21 cellular contexts compared by ENCODE assay signal in the genomic region with DNA sequence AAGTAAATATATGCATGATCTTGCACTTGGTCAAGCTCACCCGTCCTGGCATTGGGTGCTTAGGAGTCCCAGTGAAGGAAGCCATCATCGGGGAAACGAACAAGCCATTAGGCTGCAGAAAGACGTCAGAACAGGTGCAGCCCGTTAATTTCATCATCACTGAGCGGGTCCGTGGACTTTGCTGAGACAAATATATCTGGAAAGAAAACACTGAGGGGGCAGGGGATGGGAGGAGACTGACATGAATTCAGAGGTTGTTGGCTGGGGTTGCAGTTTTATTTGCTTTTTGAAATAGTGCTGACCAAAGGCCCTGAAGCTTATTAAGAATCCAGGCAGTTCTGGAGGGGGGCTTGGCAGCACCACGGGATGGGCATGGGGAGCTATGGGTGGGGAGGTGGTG.
DNase-seq lines count a peak whose midpoint lies in the region; TF ChIP-seq lines count a peak whose summit lies in the region.
"Had no signal": no experiment of that assay in that cellular context is flagged by ENCODE, and none has a peak within 500 bp of the region (broad histone marks: within the 10 kb centered on the region; RNA-seq: fewer than 3 reads in every experiment).

No MANE protein-coding gene starts in this region.

- H3K27me3 ChIP-seq in liver (ENCODE audit: control insufficient read depth in 4 of 4, insufficient read depth in 4 of 4, low read length in 3 of 4) (no peaks in the 10 kb centered on the region), ovary (no peaks in the 10 kb centered on the region)

- no peak overlapping the region for H3K4me3 Mint-ChIP-seq in immature natural killer cell
- H3K4me3 Mint-ChIP-seq: CD4-positive, CD25-positive, alpha-beta regulatory T cell; CD8-positive, alpha-beta T cell had no signal

- WGBS in liver: 25% methylated on average over 8 of the region's 8 CpGs
- WGBS in ovary, 3 donors: 19 to 28% (median 19%) methylated on average over 8 of the region's 8 CpGs

- no peaks in the 10 kb centered on the region for H3K9me3 ChIP-seq in liver (ENCODE audit: control insufficient read depth in 4 of 4, low read length in 3 of 4)
- no peaks in the 10 kb centered on the region for H3K9me3 ChIP-seq in ovary
- H3K9me3 ChIP-seq: BE2C, Caco-2 had no signal

- H3K4me1 Mint-ChIP-seq in immature natural killer cell: no peaks in the 10 kb centered on the region
- H3K4me1 Mint-ChIP-seq: CD4-positive, CD25-positive, alpha-beta regulatory T cell had no signal

- H3K4me3 ChIP-seq in liver (ENCODE audit: low read depth in 1 of 3, low read length in 3 of 3) (no peak overlapping the region), ovary (no peak overlapping the region)
- H3K4me3 ChIP-seq: GM12878, GM23248 had no signal

- no peak for TF ChIP-seq POLR2A in ovary (IDR thresholded peaks at IDR 0.05)

- H3K4me1 ChIP-seq in liver (ENCODE audit: control insufficient read depth in 4 of 4, insufficient read depth in 4 of 4, low read length in 3 of 4): peaks cover 8 to 21% (median 15%) of the 10 kb centered on the region in 4 donors
- no peaks in the 10 kb centered on the region for H3K4me1 ChIP-seq in ovary (ENCODE audit: insufficient read depth)
- H3K4me1 ChIP-seq: BE2C, Caco-2 had no signal

- H3K27ac Mint-ChIP-seq in immature natural killer cell: no peak overlapping the region
- H3K27ac Mint-ChIP-seq: CD4-positive, CD25-positive, alpha-beta regulatory T cell; CD8-positive, alpha-beta T cell had no signal

- H3K9me3 Mint-ChIP-seq in immature natural killer cell: no peaks in the 10 kb centered on the region
- H3K9me3 Mint-ChIP-seq: CD4-positive, CD25-positive, alpha-beta regulatory T cell; CD8-positive, alpha-beta T cell had no signal

- DNase-seq in SHP77 (lab: John Stamatoyannopoulos, UW) (peak; percentile 31 to 38), SHP77 treated with DMSO at 0.1 percent for 48 hours (lab: John Stamatoyannopoulos, UW) (no peak), left kidney (ENCODE audit: low read depth, low spot score) (peak; percentile 44), NCI-H526 (lab: John Stamatoyannopoulos, UW) (no peak), immature natural killer cell (no peak), DMS 273 (lab: John Stamatoyannopoulos, UW; ENCODE audit: unreplicated experiment) (no peak), ovary (no peak)
- DNase-seq: BE2C; Caco-2; CD4-positive, CD25-positive, alpha-beta regulatory T cell; CD8-positive, alpha-beta T cell; DMS 273 treated with DMSO at 0.1 percent for 48 hours; EL; GDM1; GM23248; H7; HCEC 1CT had no signal

- TF ChIP-seq EP300 in ovary (IDR thresholded peaks at IDR 0.05): no peak

- peaks cover 2 to 4% (median 3%) of the 10 kb centered on the region in 3 donors for H3K27me3 Mint-ChIP-seq in immature natural killer cell (ENCODE audit: low read depth in 3 of 3)

- no peak overlapping the region for H3K9ac ChIP-seq in liver (ENCODE audit: low read depth in 1 of 2, low read length in 2 of 2)
- H3K9ac ChIP-seq: GM23248 had no signal

- TF ChIP-seq RAD21 in liver (IDR thresholded peaks at IDR 0.05): peak in 1 of 2 donors; percentile 47

- intact Hi-C loops in ovary (cut with DNase I): no loop called here

- no peaks in the 10 kb centered on the region for H3K36me3 Mint-ChIP-seq in immature natural killer cell
- H3K36me3 Mint-ChIP-seq: CD4-positive, CD25-positive, alpha-beta regulatory T cell; CD8-positive, alpha-beta T cell had no signal

- no peak for TF ChIP-seq CTCF in liver (IDR thresholded peaks at IDR 0.05; ENCODE audit: low read depth, low read length, missing input control)
- TF ChIP-seq CTCF in ovary (IDR thresholded peaks at IDR 0.05): no peak

- H3K36me3 ChIP-seq in liver (ENCODE audit: control insufficient read depth in 4 of 4, insufficient read depth in 3 of 4, low read depth in 1 of 4, low read length in 3 of 4) (no peaks in the 10 kb centered on the region), ovary (no peaks in the 10 kb centered on the region)
- H3K36me3 ChIP-seq: BE2C had no signal

- no peak overlapping the region for H3K27ac ChIP-seq in liver (ENCODE audit: low read depth in 1 of 2, low read length in 2 of 2)
- no peak overlapping the region for H3K27ac ChIP-seq in ovary
- H3K27ac ChIP-seq: 22Rv1, C4-2B, GM23248 had no signal

TF ChIP-seq in liver, 16 proteins besides CTCF, POLR2A, EP300 and RAD21:
- no peak for TF ChIP-seq TAF1 (conservative IDR thresholded peaks at IDR 0.05)
- TF ChIP-seq ATF3 (IDR thresholded peaks at IDR 0.05): no peak
- TF ChIP-seq JUND (IDR thresholded peaks at IDR 0.05): peak in 1 of 2 donors; percentile 61
- peak; percentile 40 to 83 for TF ChIP-seq RXRA (IDR thresholded peaks at IDR 0.05)
- TF ChIP-seq GABPA (IDR thresholded peaks at IDR 0.05 in 1 of 2, conservative IDR thresholded peaks at IDR 0.05 in 1 of 2): peak in 1 of 2 donors; percentile 44
- no peak for TF ChIP-seq MAX (IDR thresholded peaks at IDR 0.05)
- TF ChIP-seq, protein P1, sequence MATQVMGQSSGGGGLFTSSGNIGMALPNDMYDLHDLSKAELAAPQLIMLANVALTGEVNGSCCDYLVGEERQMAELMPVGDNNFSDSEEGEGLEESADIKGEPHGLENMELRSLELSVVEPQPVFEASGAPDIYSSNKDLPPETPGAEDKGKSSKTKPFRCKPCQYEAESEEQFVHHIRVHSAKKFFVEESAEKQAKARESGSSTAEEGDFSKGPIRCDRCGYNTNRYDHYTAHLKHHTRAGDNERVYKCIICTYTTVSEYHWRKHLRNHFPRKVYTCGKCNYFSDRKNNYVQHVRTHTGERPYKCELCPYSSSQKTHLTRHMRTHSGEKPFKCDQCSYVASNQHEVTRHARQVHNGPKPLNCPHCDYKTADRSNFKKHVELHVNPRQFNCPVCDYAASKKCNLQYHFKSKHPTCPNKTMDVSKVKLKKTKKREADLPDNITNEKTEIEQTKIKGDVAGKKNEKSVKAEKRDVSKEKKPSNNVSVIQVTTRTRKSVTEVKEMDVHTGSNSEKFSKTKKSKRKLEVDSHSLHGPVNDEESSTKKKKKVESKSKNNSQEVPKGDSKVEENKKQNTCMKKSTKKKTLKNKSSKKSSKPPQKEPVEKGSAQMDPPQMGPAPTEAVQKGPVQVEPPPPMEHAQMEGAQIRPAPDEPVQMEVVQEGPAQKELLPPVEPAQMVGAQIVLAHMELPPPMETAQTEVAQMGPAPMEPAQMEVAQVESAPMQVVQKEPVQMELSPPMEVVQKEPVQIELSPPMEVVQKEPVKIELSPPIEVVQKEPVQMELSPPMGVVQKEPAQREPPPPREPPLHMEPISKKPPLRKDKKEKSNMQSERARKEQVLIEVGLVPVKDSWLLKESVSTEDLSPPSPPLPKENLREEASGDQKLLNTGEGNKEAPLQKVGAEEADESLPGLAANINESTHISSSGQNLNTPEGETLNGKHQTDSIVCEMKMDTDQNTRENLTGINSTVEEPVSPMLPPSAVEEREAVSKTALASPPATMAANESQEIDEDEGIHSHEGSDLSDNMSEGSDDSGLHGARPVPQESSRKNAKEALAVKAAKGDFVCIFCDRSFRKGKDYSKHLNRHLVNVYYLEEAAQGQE (IDR thresholded peaks at IDR 0.05): peak; percentile 89
- TF ChIP-seq SP1 (IDR thresholded peaks at IDR 0.05): peak; percentile 65
- peak in 1 of 2 donors; percentile 55 for TF ChIP-seq EGR1 (IDR thresholded peaks at IDR 0.05; ENCODE audit: low read depth in 2 of 2)
- peak; percentile 1 for TF ChIP-seq YY1 (IDR thresholded peaks at IDR 0.05)
- no peak for TF ChIP-seq FOXA1 (IDR thresholded peaks at IDR 0.05)
- peak; percentile 33 for TF ChIP-seq FOXA2 (IDR thresholded peaks at IDR 0.05)
- TF ChIP-seq HNF4A (conservative IDR thresholded peaks at IDR 0.05): peak; percentile 84 to 95
- TF ChIP-seq NR2F2 (IDR thresholded peaks at IDR 0.05): no peak
- TF ChIP-seq HNF4G (IDR thresholded peaks at IDR 0.05): peak; percentile 61
- TF ChIP-seq, protein P2, sequence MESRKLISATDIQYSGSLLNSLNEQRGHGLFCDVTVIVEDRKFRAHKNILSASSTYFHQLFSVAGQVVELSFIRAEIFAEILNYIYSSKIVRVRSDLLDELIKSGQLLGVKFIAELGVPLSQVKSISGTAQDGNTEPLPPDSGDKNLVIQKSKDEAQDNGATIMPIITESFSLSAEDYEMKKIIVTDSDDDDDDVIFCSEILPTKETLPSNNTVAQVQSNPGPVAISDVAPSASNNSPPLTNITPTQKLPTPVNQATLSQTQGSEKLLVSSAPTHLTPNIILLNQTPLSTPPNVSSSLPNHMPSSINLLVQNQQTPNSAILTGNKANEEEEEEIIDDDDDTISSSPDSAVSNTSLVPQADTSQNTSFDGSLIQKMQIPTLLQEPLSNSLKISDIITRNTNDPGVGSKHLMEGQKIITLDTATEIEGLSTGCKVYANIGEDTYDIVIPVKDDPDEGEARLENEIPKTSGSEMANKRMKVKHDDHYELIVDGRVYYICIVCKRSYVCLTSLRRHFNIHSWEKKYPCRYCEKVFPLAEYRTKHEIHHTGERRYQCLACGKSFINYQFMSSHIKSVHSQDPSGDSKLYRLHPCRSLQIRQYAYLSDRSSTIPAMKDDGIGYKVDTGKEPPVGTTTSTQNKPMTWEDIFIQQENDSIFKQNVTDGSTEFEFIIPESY (IDR thresholded peaks at IDR 0.05): no peak

Comparison
In these comparisons a context has a peak if more than half of its experiments do, and no peak if none do; other contexts are left out.
1. DNase-seq: peak in SHP77 (2 of 2) and left kidney (single experiment); none in SHP77 treated with DMSO at 0.1 percent for 48 hours (single experiment), NCI-H526 (0 of 2), immature natural killer cell (0 of 3), DMS 273 (single experiment) and ovary (0 of 5).